Comparison of ENCODE assay signal across 1 cellular context in the genomic region with DNA sequence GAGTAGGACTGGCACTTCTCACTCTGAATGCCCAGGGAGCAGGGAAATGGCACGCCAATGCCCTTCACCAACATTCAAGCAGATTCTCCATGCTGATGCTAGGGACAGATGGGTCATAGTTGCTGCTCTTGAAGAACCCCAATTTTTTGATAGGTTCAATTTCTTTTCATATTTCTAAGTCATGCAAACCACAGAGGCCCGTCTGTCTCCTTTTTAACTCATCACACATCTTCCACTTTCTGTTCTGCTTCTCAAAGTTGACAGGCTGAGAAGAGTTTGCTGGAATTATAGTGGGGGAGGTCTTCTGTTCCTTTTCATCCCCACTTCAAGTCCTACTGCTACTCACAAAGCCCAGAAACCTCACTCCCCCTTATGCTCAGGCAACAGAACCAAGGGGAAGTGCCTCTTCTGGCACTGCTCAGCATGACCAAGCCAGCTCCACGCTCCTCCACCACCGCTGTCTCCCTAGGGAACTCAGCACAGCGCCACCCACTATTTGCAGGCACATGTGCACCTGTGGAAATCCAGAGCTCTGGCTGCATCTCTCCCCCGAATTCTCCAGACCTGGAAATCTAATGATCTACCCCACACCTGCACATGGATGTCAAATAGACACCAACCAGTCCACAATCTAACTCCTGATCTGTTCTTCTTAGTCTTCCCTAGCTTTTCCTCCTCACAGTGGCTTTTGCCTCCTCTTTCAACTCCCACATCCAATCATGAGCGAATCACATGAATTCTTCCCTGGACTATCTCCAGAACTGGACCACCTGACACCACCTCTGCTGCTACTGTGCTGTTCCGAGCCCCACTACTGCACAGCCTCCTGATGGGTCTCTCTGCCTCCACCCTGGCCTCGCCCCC.
A peak's percentile ranks its signal among the peaks of the same experiment; 100 is the strongest.
TF ChIP-seq lines count a peak whose summit lies in the region.

No MANE protein-coding gene starts in this region.

TF ChIP-seq in GM12878, 131 proteins besides CTCF, POLR2A, EP300 and RAD21:
- TF ChIP-seq NFIC (IDR thresholded peaks at IDR 0.05; ENCODE audit: low read depth, low read length) = 0 out of 2 replicates have a peak, but pooled peaks have one; percentile 26
- TF ChIP-seq SREBF2 (IDR thresholded peaks at IDR 0.05; ENCODE audit: low read length) = no peak
- TF ChIP-seq, protein P1, sequence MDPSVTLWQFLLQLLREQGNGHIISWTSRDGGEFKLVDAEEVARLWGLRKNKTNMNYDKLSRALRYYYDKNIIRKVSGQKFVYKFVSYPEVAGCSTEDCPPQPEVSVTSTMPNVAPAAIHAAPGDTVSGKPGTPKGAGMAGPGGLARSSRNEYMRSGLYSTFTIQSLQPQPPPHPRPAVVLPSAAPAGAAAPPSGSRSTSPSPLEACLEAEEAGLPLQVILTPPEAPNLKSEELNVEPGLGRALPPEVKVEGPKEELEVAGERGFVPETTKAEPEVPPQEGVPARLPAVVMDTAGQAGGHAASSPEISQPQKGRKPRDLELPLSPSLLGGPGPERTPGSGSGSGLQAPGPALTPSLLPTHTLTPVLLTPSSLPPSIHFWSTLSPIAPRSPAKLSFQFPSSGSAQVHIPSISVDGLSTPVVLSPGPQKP (IDR thresholded peaks at IDR 0.05; ENCODE audit: low read depth, low read length) = no peak
- no peak for TF ChIP-seq CREM (IDR thresholded peaks at IDR 0.05; ENCODE audit: low read depth)
- TF ChIP-seq TARDBP (IDR thresholded peaks at IDR 0.05; ENCODE audit: borderline replicate concordance) = no peak
- peak in 1 of 2 experiments; percentile 49; a peak in 2 of 4 replicates for TF ChIP-seq IKZF2 (IDR thresholded peaks at IDR 0.05)
- peak; percentile 53; the same call in 1 of the 2 replicates for TF ChIP-seq RUNX3 (IDR thresholded peaks at IDR 0.05; ENCODE audit: low read length)
- TF ChIP-seq, protein P2, sequence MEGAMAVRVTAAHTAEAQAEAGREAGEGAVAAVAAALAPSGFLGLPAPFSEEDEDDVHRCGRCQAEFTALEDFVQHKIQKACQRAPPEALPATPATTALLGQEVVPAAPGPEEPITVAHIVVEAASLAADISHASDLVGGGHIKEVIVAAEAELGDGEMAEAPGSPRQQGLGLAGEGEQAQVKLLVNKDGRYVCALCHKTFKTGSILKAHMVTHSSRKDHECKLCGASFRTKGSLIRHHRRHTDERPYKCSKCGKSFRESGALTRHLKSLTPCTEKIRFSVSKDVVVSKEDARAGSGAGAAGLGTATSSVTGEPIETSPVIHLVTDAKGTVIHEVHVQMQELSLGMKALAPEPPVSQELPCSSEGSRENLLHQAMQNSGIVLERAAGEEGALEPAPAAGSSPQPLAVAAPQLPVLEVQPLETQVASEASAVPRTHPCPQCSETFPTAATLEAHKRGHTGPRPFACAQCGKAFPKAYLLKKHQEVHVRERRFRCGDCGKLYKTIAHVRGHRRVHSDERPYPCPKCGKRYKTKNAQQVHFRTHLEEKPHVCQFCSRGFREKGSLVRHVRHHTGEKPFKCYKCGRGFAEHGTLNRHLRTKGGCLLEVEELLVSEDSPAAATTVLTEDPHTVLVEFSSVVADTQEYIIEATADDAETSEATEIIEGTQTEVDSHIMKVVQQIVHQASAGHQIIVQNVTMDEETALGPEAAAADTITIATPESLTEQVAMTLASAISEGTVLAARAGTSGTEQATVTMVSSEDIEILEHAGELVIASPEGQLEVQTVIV (IDR thresholded peaks at IDR 0.05; ENCODE audit: borderline replicate concordance, partially characterized antibody) = no peak
- TF ChIP-seq, protein P3, sequence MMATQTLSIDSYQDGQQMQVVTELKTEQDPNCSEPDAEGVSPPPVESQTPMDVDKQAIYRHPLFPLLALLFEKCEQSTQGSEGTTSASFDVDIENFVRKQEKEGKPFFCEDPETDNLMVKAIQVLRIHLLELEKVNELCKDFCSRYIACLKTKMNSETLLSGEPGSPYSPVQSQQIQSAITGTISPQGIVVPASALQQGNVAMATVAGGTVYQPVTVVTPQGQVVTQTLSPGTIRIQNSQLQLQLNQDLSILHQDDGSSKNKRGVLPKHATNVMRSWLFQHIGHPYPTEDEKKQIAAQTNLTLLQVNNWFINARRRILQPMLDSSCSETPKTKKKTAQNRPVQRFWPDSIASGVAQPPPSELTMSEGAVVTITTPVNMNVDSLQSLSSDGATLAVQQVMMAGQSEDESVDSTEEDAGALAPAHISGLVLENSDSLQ (IDR thresholded peaks at IDR 0.05) = peak; percentile 18; the same call in 1 of the 2 replicates
- no peak for TF ChIP-seq WRNIP1 (IDR thresholded peaks at IDR 0.05; ENCODE audit: borderline replicate concordance, low read depth, low read length)
- TF ChIP-seq ATF7 (IDR thresholded peaks at IDR 0.05; ENCODE audit: low read depth) = no peak
- peak in 1 of 2 experiments; percentile 6; a peak in 1 of 4 replicates for TF ChIP-seq BHLHE40 (IDR thresholded peaks at IDR 0.05; ENCODE audit: borderline replicate concordance in 1 of 2, low read depth in 2 of 2, low read length in 1 of 2)
- TF ChIP-seq PAX8 (IDR thresholded peaks at IDR 0.05) = no peak
- peak; percentile 66 for TF ChIP-seq IKZF1 (conservative IDR thresholded peaks at IDR 0.05)
- TF ChIP-seq SMAD5 (IDR thresholded peaks at IDR 0.05; ENCODE audit: low read depth) = no peak
- TF ChIP-seq SPI1 (IDR thresholded peaks at IDR 0.05; ENCODE audit: borderline replicate concordance, insufficient read depth, low read depth, low read length) = peak; percentile 65; the same call in 1 of the 2 replicates
- TF ChIP-seq MEF2B (IDR thresholded peaks at IDR 0.05; ENCODE audit: partially characterized antibody, poor library complexity, severe bottlenecking) = peak; percentile 89
- TF ChIP-seq SMARCA5 (IDR thresholded peaks at IDR 0.05) = no peak
- 0 out of 2 replicates have a peak, but pooled peaks have one; percentile 20 for TF ChIP-seq NBN (IDR thresholded peaks at IDR 0.05)
- TF ChIP-seq POU2F2 (IDR thresholded peaks at IDR 0.05; ENCODE audit: borderline replicate concordance, low read depth, low read length) = no peak
- TF ChIP-seq, protein P4, sequence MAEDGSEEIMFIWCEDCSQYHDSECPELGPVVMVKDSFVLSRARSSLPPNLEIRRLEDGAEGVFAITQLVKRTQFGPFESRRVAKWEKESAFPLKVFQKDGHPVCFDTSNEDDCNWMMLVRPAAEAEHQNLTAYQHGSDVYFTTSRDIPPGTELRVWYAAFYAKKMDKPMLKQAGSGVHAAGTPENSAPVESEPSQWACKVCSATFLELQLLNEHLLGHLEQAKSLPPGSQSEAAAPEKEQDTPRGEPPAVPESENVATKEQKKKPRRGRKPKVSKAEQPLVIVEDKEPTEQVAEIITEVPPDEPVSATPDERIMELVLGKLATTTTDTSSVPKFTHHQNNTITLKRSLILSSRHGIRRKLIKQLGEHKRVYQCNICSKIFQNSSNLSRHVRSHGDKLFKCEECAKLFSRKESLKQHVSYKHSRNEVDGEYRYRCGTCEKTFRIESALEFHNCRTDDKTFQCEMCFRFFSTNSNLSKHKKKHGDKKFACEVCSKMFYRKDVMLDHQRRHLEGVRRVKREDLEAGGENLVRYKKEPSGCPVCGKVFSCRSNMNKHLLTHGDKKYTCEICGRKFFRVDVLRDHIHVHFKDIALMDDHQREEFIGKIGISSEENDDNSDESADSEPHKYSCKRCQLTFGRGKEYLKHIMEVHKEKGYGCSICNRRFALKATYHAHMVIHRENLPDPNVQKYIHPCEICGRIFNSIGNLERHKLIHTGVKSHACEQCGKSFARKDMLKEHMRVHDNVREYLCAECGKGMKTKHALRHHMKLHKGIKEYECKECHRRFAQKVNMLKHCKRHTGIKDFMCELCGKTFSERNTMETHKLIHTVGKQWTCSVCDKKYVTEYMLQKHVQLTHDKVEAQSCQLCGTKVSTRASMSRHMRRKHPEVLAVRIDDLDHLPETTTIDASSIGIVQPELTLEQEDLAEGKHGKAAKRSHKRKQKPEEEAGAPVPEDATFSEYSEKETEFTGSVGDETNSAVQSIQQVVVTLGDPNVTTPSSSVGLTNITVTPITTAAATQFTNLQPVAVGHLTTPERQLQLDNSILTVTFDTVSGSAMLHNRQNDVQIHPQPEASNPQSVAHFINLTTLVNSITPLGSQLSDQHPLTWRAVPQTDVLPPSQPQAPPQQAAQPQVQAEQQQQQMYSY (CRISPR knock-in tag; IDR thresholded peaks at IDR 0.05) = no peak
- TF ChIP-seq MXI1 (IDR thresholded peaks at IDR 0.05; ENCODE audit: low read depth, low read length) = 0 out of 2 replicates have a peak, but pooled peaks have one; percentile 22
- no peak for TF ChIP-seq NR2C1 (IDR thresholded peaks at IDR 0.05)
- TF ChIP-seq GATAD2B (conservative IDR thresholded peaks at IDR 0.05; ENCODE audit: low read depth) = no peak
- no peak for TF ChIP-seq SUZ12 (IDR thresholded peaks at IDR 0.05; ENCODE audit: unreplicated experiment)
- 0 out of 2 replicates have a peak, but pooled peaks have one; percentile 19 for TF ChIP-seq CREB1 (IDR thresholded peaks at IDR 0.05; ENCODE audit: low read depth)
- no peak for TF ChIP-seq MYB (IDR thresholded peaks at IDR 0.05; ENCODE audit: borderline replicate concordance, low read depth, low read length)
TF ChIP-seq in GM12878: peak in this region for 11.
